In the genomic region with DNA sequence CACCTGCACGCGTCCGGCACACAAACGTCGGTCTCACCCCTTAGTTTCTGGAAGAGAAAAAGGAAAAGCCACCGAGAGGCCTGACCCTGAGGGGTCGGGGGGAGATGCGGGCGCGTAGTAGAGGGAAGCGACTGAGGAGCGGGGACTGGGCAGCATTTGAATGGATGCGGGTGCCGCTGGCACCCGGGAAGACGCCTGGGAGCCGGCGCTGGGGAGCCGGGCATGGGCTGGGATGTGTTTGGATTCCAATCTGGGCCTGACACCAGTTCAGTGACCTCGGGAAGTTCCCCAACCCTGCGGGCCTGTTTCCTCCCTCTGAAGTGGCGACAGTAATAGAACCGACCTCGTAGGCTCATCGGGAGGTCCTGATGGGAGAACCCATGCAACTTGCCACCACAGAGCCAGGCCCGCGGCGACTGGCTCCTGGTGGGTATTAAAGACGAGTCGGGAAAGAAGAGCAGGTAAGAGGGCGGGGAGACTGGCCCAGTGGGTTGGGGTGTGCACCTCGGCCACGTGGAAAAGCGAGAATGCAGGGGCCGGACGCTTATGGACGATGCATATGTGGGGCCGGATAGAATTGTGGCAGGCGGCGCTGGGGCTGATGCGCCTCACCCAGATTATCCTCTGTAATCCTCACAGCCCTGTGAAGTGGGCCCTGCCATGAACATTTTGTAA, we compare ENCODE assay signal across 8 cellular contexts.
A peak's percentile ranks its signal among the peaks of the same experiment; 100 is the strongest.
DNase-seq lines count a peak whose midpoint lies in the region; ATAC-seq and TF ChIP-seq lines count a peak whose summit lies in the region.

No MANE protein-coding gene starts in this region.

- H3K4me1 Mint-ChIP-seq in GM23338 (peaks cover 24% of the 10 kb centered on the region), activated B cell treated with CpG ODN at 0.5 μM for 24 hours (peaks cover 2% of the 10 kb centered on the region)

- CTCF ChIA-PET in activated B cell treated with CpG ODN at 0.5 μM for 24 hours (lab: Charles Lee) = no interaction called here

- H3K36me3 Mint-ChIP-seq in GM23338 (ENCODE audit: low read depth) = peaks cover 10% of the 10 kb centered on the region; the same call in 2 of the 3 replicates
- H3K36me3 Mint-ChIP-seq in activated B cell treated with CpG ODN at 0.5 μM for 24 hours (ENCODE audit: low read depth) = no peaks in the 10 kb centered on the region

- H3K4me3 ChIP-seq in GM23338 = peak overlapping the region; percentile 55
- H3K4me3 ChIP-seq in skeletal muscle cell (ENCODE audit: low read depth, low read length) = peak overlapping the region; percentile 50

- peaks cover 37% of the 10 kb centered on the region for H3K4me1 ChIP-seq in GM23338 (ENCODE audit: insufficient read depth)

- H3K27me3 ChIP-seq in GM23338 (ENCODE audit: insufficient read depth) = no peaks in the 10 kb centered on the region; the same call in 1 of the 2 replicates

- H3K9me3 Mint-ChIP-seq in GM23338 (no peaks in the 10 kb centered on the region; the same call in 2 of the 3 replicates), activated B cell treated with CpG ODN at 0.5 μM for 24 hours (no peaks in the 10 kb centered on the region)

- peak overlapping the region; percentile 8 for H2AFZ ChIP-seq in GM23338

- H3K9me2 ChIP-seq in GM23338 (ENCODE audit: insufficient read depth) = peaks cover 14% of the 10 kb centered on the region; the same call in 1 of the 2 replicates

- no peaks in the 10 kb centered on the region; the same call in 1 of the 2 replicates for H3K36me3 ChIP-seq in GM23338 (ENCODE audit: insufficient read depth)

- peak; percentile 64 for ATAC-seq in GM23338
- ATAC-seq in activated B cell treated with CpG ODN at 0.5 μM for 24 hours (ENCODE audit: low read depth) = no peak
- peak; percentile 18 to 50 for ATAC-seq in left cardiac atrium
- ATAC-seq in HG03378 (IDR thresholded peaks at IDR 0.05; ENCODE audit: unreplicated experiment) = no peak
- no peak for ATAC-seq in HG03469 (IDR thresholded peaks at IDR 0.05; ENCODE audit: unreplicated experiment)

- H3K4me2 ChIP-seq in GM23338 = peak overlapping the region; percentile 76

- peaks cover 6% of the 10 kb centered on the region for H3K79me2 ChIP-seq in GM23338 (replicated peaks; ENCODE audit: insufficient read depth)

- POLR2A ChIA-PET in activated B cell treated with CpG ODN at 0.5 μM for 24 hours (lab: Charles Lee) = no interaction called here

- DNase-seq in GM23338 (ENCODE audit: low spot score) = peak; percentile 65
- DNase-seq in activated B cell treated with CpG ODN at 0.5 μM for 24 hours = no peak
- no peak for DNase-seq in left cardiac atrium
- DNase-seq in skeletal muscle cell (ENCODE audit: low read depth) = no peak
- DNase-seq in NK-92 (lab: John Stamatoyannopoulos, UW; ENCODE audit: unreplicated experiment) = no peak
- DNase-seq in activated CD4-positive, alpha-beta T cell treated with anti-CD3 and anti-CD28 coated beads for 48 hours = no peak

- no peaks in the 10 kb centered on the region for H4K20me1 ChIP-seq in GM23338 (replicated peaks; ENCODE audit: insufficient read depth)

- H3K27me3 Mint-ChIP-seq in GM23338 (ENCODE audit: insufficient read depth, low read depth, poor library complexity) (peaks cover 15% of the 10 kb centered on the region), activated B cell treated with CpG ODN at 0.5 μM for 24 hours (peaks cover 30% of the 10 kb centered on the region)

- H3K27ac Mint-ChIP-seq in GM23338 (no peak overlapping the region), activated B cell treated with CpG ODN at 0.5 μM for 24 hours (no peak overlapping the region)

- no peak overlapping the region for H3K27ac ChIP-seq in GM23338 (ENCODE audit: low read depth)

- peaks cover 23% of the 10 kb centered on the region for H3F3A ChIP-seq in GM23338 (replicated peaks; ENCODE audit: low read depth)

- peak overlapping the region; percentile 59 for H3K4me3 Mint-ChIP-seq in GM23338
- H3K4me3 Mint-ChIP-seq in activated B cell treated with CpG ODN at 0.5 μM for 24 hours = peak overlapping the region; percentile 28

- intact Hi-C loops in activated B cell treated with CpG ODN at 0.5 μM for 24 hours (cut with micrococcal nuclease) (no loop called here), left cardiac atrium (cut with DNase I) (no loop called here)

- TF ChIP-seq CTCF in GM23338 (conservative IDR thresholded peaks at IDR 0.05; ENCODE audit: low read depth in 2 of 2) (no peak), activated B cell treated with CpG ODN at 0.5 μM for 24 hours (IDR thresholded peaks at IDR 0.05) (no peak)

TF ChIP-seq in GM23338, 12 proteins besides CTCF, POLR2A, EP300 and RAD21 (continues in another document):
- TF ChIP-seq, protein P1, sequence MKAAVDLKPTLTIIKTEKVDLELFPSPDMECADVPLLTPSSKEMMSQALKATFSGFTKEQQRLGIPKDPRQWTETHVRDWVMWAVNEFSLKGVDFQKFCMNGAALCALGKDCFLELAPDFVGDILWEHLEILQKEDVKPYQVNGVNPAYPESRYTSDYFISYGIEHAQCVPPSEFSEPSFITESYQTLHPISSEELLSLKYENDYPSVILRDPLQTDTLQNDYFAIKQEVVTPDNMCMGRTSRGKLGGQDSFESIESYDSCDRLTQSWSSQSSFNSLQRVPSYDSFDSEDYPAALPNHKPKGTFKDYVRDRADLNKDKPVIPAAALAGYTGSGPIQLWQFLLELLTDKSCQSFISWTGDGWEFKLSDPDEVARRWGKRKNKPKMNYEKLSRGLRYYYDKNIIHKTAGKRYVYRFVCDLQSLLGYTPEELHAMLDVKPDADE (IDR thresholded peaks at IDR 0.05) = no peak
- TF ChIP-seq EZH2phosphoT487 (IDR thresholded peaks at IDR 0.05; ENCODE audit: unreplicated experiment) = no peak
- no peak for TF ChIP-seq STAT1 (IDR thresholded peaks at IDR 0.05; ENCODE audit: unreplicated experiment)
- TF ChIP-seq EZH2 (IDR thresholded peaks at IDR 0.05; ENCODE audit: low read depth, unreplicated experiment) = no peak
- no peak for TF ChIP-seq ZNF114 (CRISPR knock-in tag; IDR thresholded peaks at IDR 0.05)
- TF ChIP-seq, protein P2, sequence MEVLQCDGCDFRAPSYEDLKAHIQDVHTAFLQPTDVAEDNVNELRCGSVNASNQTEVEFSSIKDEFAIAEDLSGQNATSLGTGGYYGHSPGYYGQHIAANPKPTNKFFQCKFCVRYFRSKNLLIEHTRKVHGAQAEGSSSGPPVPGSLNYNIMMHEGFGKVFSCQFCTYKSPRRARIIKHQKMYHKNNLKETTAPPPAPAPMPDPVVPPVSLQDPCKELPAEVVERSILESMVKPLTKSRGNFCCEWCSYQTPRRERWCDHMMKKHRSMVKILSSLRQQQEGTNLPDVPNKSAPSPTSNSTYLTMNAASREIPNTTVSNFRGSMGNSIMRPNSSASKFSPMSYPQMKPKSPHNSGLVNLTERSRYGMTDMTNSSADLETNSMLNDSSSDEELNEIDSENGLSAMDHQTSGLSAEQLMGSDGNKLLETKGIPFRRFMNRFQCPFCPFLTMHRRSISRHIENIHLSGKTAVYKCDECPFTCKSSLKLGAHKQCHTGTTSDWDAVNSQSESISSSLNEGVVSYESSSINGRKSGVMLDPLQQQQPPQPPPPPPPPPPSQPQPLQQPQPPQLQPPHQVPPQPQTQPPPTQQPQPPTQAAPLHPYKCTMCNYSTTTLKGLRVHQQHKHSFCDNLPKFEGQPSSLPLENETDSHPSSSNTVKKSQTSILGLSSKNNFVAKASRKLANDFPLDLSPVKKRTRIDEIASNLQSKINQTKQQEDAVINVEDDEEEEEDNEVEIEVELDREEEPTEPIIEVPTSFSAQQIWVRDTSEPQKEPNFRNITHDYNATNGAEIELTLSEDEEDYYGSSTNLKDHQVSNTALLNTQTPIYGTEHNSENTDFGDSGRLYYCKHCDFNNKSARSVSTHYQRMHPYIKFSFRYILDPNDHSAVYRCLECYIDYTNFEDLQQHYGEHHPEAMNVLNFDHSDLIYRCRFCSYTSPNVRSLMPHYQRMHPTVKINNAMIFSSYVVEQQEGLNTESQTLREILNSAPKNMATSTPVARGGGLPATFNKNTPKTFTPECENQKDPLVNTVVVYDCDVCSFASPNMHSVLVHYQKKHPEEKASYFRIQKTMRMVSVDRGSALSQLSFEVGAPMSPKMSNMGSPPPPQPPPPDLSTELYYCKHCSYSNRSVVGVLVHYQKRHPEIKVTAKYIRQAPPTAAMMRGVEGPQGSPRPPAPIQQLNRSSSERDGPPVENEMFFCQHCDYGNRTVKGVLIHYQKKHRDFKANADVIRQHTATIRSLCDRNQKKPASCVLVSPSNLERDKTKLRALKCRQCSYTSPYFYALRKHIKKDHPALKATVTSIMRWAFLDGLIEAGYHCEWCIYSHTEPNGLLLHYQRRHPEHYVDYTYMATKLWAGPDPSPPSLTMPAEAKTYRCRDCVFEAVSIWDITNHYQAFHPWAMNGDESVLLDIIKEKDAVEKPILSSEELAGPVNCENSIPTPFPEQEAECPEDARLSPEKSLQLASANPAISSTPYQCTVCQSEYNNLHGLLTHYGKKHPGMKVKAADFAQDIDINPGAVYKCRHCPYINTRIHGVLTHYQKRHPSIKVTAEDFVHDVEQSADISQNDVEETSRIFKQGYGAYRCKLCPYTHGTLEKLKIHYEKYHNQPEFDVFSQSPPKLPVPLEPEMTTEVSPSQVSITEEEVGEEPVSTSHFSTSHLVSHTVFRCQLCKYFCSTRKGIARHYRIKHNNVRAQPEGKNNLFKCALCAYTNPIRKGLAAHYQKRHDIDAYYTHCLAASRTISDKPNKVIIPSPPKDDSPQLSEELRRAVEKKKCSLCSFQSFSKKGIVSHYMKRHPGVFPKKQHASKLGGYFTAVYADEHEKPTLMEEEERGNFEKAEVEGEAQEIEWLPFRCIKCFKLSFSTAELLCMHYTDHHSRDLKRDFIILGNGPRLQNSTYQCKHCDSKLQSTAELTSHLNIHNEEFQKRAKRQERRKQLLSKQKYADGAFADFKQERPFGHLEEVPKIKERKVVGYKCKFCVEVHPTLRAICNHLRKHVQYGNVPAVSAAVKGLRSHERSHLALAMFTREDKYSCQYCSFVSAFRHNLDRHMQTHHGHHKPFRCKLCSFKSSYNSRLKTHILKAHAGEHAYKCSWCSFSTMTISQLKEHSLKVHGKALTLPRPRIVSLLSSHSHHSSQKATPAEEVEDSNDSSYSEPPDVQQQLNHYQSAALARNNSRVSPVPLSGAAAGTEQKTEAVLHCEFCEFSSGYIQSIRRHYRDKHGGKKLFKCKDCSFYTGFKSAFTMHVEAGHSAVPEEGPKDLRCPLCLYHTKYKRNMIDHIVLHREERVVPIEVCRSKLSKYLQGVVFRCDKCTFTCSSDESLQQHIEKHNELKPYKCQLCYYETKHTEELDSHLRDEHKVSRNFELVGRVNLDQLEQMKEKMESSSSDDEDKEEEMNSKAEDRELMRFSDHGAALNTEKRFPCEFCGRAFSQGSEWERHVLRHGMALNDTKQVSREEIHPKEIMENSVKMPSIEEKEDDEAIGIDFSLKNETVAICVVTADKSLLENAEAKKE (CRISPR knock-in tag; IDR thresholded peaks at IDR 0.05) = no peak
- TF ChIP-seq POLR2AphosphoS5 (IDR thresholded peaks at IDR 0.05; ENCODE audit: low read depth) = no peak
- no peak for TF ChIP-seq CREB1 (CRISPR knock-in tag; IDR thresholded peaks at IDR 0.05; ENCODE audit: low read depth)
- TF ChIP-seq JUNB (IDR thresholded peaks at IDR 0.05; ENCODE audit: unreplicated experiment) = no peak
- TF ChIP-seq ZNF331 (CRISPR knock-in tag; IDR thresholded peaks at IDR 0.05; ENCODE audit: low read depth) = no peak

Comparison
In these comparisons a context has a peak if more than half of its experiments do, and no peak if none do; other contexts are left out.
1. ATAC-seq: peak in GM23338 (single experiment) and left cardiac atrium (2 of 2); none in activated B cell treated with CpG ODN at 0.5 μM for 24 hours (single experiment), HG03378 (single experiment) and HG03469 (single experiment).